In the genomic region with DNA sequence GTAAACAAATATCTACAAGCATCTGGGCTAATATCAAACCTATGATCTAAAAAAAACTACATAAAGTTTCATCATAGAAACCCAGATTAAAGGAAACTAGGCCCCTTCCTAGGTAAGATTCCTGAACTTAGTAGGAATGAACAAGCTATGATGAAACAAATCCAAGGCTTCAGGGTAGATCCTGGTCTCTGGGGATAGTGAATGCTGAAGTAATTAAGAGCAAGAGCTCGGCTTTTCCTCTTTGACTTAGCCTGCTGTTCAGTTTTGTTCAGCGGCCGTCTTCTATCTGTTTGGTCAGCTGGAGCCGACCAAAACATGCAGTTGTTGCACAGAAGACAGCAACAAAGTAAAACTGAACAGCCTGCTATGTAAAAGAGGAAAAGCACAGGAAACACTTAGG, we compare ENCODE assay signal across 13 cellular contexts. TPM values are rescaled to one million over a fixed set of nuclear protein-coding genes. Genes with fewer than 3 reads are reported as not detected.
A peak's percentile ranks its signal among the peaks of the same experiment; 100 is the strongest.
DNase-seq lines count a peak whose midpoint lies in the region; ATAC-seq, FAIRE-seq and TF ChIP-seq lines count a peak whose summit lies in the region.
"Had no signal": no experiment of that assay in that cellular context is flagged by ENCODE, and none has a peak within 500 bp of the region (broad histone marks: within the 10 kb centered on the region; RNA-seq: fewer than 3 reads in every experiment).

No MANE protein-coding gene starts in this region.

- intact Hi-C loops in endothelial cell of umbilical vein (cut with micrococcal nuclease) (no loop called here), sciatic nerve (cut with DNase I) (no loop called here)

- H3K4me3 ChIP-seq in adipocyte (ENCODE audit: low read length) (no peak overlapping the region), endothelial cell of umbilical vein (replicated peaks in 1 of 3; ENCODE audit: insufficient read depth in 1 of 3, low read depth in 1 of 3, low read length in 3 of 3) (no peak overlapping the region), hepatocyte (no peak overlapping the region)
- H3K4me3 ChIP-seq: A549, GM23248 had no signal

- dilution Hi-C loops in endothelial cell of umbilical vein (cut with MboI; ENCODE audit: extremely low pct_ligation_motif_present, low sequenced_read_pairs) = no loop called here

- H3K9ac ChIP-seq in adipocyte (ENCODE audit: low read length) (no peak overlapping the region), endothelial cell of umbilical vein (replicated peaks; ENCODE audit: extremely low read depth, insufficient read depth, low read length) (no peak overlapping the region)
- H3K9ac ChIP-seq: GM23248 had no signal

- H3K4me1 ChIP-seq in adipocyte (ENCODE audit: control insufficient read depth, insufficient read depth, low read length) = peaks cover 3% of the 10 kb centered on the region
- no peaks in the 10 kb centered on the region for H3K4me1 ChIP-seq in endothelial cell of umbilical vein (ENCODE audit: control insufficient read depth, extremely low read depth, insufficient read depth, low read length)
- peaks cover 6% of the 10 kb centered on the region for H3K4me1 ChIP-seq in hepatocyte (ENCODE audit: insufficient read depth)
- H3K4me1 ChIP-seq: A549 had no signal

- 68% methylated on average over 4 of the region's 4 CpGs for WGBS in hepatocyte (ENCODE audit: low lambda C conversion rate, missing lambda C conversion rate)

- TF ChIP-seq CTCF in endothelial cell of umbilical vein (IDR thresholded peaks at IDR 0.05; ENCODE audit: extremely low read depth in 1 of 2, insufficient read depth in 1 of 2, low read depth in 1 of 2, low read length in 2 of 2) = no peak
- no peak for TF ChIP-seq CTCF in hepatocyte (IDR thresholded peaks at IDR 0.05; ENCODE audit: poor library complexity)

- ATAC-seq in sciatic nerve = peak; percentile 74
- no peak for ATAC-seq in activated CD4-positive, CD25-positive, alpha-beta regulatory T cell treated with anti-CD3 and anti-CD28 coated beads, Interleukin-2, amount 50 U/mL, for 24 hours
- ATAC-seq: A549; CD8-positive, alpha-beta T cell; HCT116 had no signal

- no peaks in the 10 kb centered on the region for H3K9me2 ChIP-seq in hepatocyte (replicated peaks; ENCODE audit: insufficient read depth)

- BruUV-seq in endothelial cell of umbilical vein (replicated peaks; lab: Mats Ljungman, UMichigan) = no TSS peak

- H3K79me2 ChIP-seq in endothelial cell of umbilical vein (ENCODE audit: control insufficient read depth, insufficient read depth, low read length) (no peaks in the 10 kb centered on the region), hepatocyte (no peaks in the 10 kb centered on the region)

- H3K4me2 ChIP-seq in endothelial cell of umbilical vein (ENCODE audit: insufficient read depth, low read length) = no peak overlapping the region
- peak overlapping the region; percentile 2 for H3K4me2 ChIP-seq in hepatocyte
- H3K4me2 ChIP-seq: A549 had no signal

- CTCF ChIA-PET in endothelial cell of umbilical vein (lab: Charles Lee) = no interaction called here

- H2AFZ ChIP-seq in endothelial cell of umbilical vein (ENCODE audit: low read depth, low read length) (no peak overlapping the region), hepatocyte (no peak overlapping the region)
- H2AFZ ChIP-seq: GM23248 had no signal

- no peak for FAIRE-seq in endothelial cell of umbilical vein (lab: Jason Lieb, UNC)
- FAIRE-seq: A549, H54 had no signal

- H3K9me1 ChIP-seq in endothelial cell of umbilical vein (replicated peaks; ENCODE audit: control insufficient read depth, extremely low read depth, insufficient read depth, low read length) = no peaks in the 10 kb centered on the region

- no peak overlapping the region for H3K27ac ChIP-seq in endothelial cell of umbilical vein (ENCODE audit: insufficient read depth, low read depth, low read length)
- no peak overlapping the region for H3K27ac ChIP-seq in hepatocyte
- H3K27ac ChIP-seq: A549, GM23248 had no signal

- POLR2A ChIA-PET in endothelial cell of umbilical vein (lab: Charles Lee) = no interaction called here

- no peaks in the 10 kb centered on the region for H4K20me1 ChIP-seq in endothelial cell of umbilical vein (replicated peaks; ENCODE audit: control insufficient read depth, extremely low read depth, insufficient read depth, low read length)
- no peaks in the 10 kb centered on the region for H4K20me1 ChIP-seq in hepatocyte (ENCODE audit: insufficient read depth, poor library complexity, severe bottlenecking)

- H3K36me3 ChIP-seq in adipocyte (ENCODE audit: control insufficient read depth, insufficient read depth, low read length, severe bottlenecking) = no peaks in the 10 kb centered on the region
- H3K36me3 ChIP-seq in endothelial cell of umbilical vein (ENCODE audit: control insufficient read depth in 2 of 2, extremely low read depth in 1 of 2, insufficient read depth in 2 of 2, low read length in 2 of 2) = no peaks in the 10 kb centered on the region
- no peaks in the 10 kb centered on the region for H3K36me3 ChIP-seq in hepatocyte (replicated peaks; ENCODE audit: insufficient read depth, low read depth)

- no peaks in the 10 kb centered on the region for H3K27me3 ChIP-seq in adipocyte (replicated peaks; ENCODE audit: control insufficient read depth, insufficient read depth, low read length)
- peaks cover 2 to 16% of the 10 kb centered on the region in 2 experiments for H3K27me3 ChIP-seq in endothelial cell of umbilical vein (ENCODE audit: control insufficient read depth in 2 of 2, insufficient read depth in 2 of 2, low read length in 2 of 2)
- no peaks in the 10 kb centered on the region for H3K27me3 ChIP-seq in hepatocyte

- TF ChIP-seq POLR2A in endothelial cell of umbilical vein (IDR thresholded peaks at IDR 0.05; ENCODE audit: low read depth, low read length) = no peak

- peak; percentile 41 for DNase-seq in adipocyte (ENCODE audit: low read depth)
- DNase-seq in endothelial cell of umbilical vein (ENCODE audit: low read depth, low spot score) = peak; percentile 4
- DNase-seq in hepatocyte (ENCODE audit: low spot score) = no peak
- DNase-seq in sciatic nerve (ENCODE audit: low spot score) = no peak
- no peak for DNase-seq in DMS53 (lab: John Stamatoyannopoulos, UW)
- DNase-seq in Ammon's horn (ENCODE audit: low spot score) = no peak
- DNase-seq: CD8-positive, alpha-beta T cell; COR-L47; GM23248 had no signal

- H3K9me3 ChIP-seq in adipocyte (ENCODE audit: control insufficient read depth, low read length) (no peaks in the 10 kb centered on the region), endothelial cell of umbilical vein (replicated peaks; ENCODE audit: control insufficient read depth, insufficient read depth, low read length) (no peaks in the 10 kb centered on the region), hepatocyte (ENCODE audit: low read depth) (no peaks in the 10 kb centered on the region)
- H3K9me3 ChIP-seq: A549 had no signal

TF ChIP-seq in endothelial cell of umbilical vein, 7 proteins besides CTCF, POLR2A, EP300 and RAD21:
- no peak for TF ChIP-seq POLR2AphosphoS5 (IDR thresholded peaks at IDR 0.05; ENCODE audit: insufficient read depth, low read depth, low read length)
- no peak for TF ChIP-seq GATA2 (IDR thresholded peaks at IDR 0.05; ENCODE audit: insufficient read depth, insufficient read length, low read depth, low read length)
- no peak for TF ChIP-seq MYC (IDR thresholded peaks at IDR 0.05; ENCODE audit: low read depth, low read length)
- no peak for TF ChIP-seq EZH2 (IDR thresholded peaks at IDR 0.05; ENCODE audit: borderline replicate concordance, low read depth, low read length, severe bottlenecking)
- TF ChIP-seq JUN (IDR thresholded peaks at IDR 0.05; ENCODE audit: borderline replicate concordance, insufficient read depth, insufficient read length, low read depth) = no peak
- TF ChIP-seq, protein P1, sequence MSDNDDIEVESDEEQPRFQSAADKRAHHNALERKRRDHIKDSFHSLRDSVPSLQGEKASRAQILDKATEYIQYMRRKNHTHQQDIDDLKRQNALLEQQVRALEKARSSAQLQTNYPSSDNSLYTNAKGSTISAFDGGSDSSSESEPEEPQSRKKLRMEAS (IDR thresholded peaks at IDR 0.05; ENCODE audit: insufficient read depth, insufficient read length) = no peak
- no peak for TF ChIP-seq FOS (IDR thresholded peaks at IDR 0.05; ENCODE audit: borderline replicate concordance, insufficient read depth, low read length)

RNA-seq across cellular contexts. Expression of a gene that starts 44.1 kb away (rescaled TPM):
- 7.2 and 9.0 TPM in 2 replicates for total RNA-seq in endothelial cell of umbilical vein
- 2.3 and 3.0 TPM in 2 replicates for polyA plus RNA-seq in endothelial cell of umbilical vein
- polyA plus RNA-seq in endothelial cell of umbilical vein (2011; cell fraction: cytosol; rRNA removed) = 3.9 and 4.0 TPM in 2 replicates
- 4.5 and 6.4 TPM in 2 replicates for polyA plus RNA-seq in endothelial cell of umbilical vein (2011; cell fraction: nucleus; rRNA removed)
- polyA plus RNA-seq in endothelial cell of umbilical vein (2012) = 7.1 TPM in 2 replicates
- polyA minus RNA-seq in endothelial cell of umbilical vein = 1.1 and 2.2 TPM in 2 replicates
- polyA minus RNA-seq in endothelial cell of umbilical vein (2011; cell fraction: cytosol; rRNA and poly(A)+ RNA removed) = 1.9 TPM
- 2.0 and 3.1 TPM in 2 replicates for polyA minus RNA-seq in endothelial cell of umbilical vein (2011; cell fraction: nucleus; rRNA and poly(A)+ RNA removed)
- 2.7 and 2.9 TPM in 2 replicates for total RNA-seq in hepatocyte
- polyA plus RNA-seq in hepatocyte = 3.1 and 5.8 TPM in 2 replicates
- 8.5 TPM for total RNA-seq in sciatic nerve

Comparison
In these comparisons a context has a peak if more than half of its experiments do, and no peak if none do; other contexts are left out.
1. DNase-seq: peak in adipocyte (single experiment) and endothelial cell of umbilical vein (single experiment); none in hepatocyte (single experiment), sciatic nerve (single experiment), DMS53 (single experiment) and Ammon's horn (single experiment).